ENCODE assay signal across 8 cellular contexts in genomic region chr4:48016141-48017107, GRCh38. TPM values are rescaled to one million over a fixed set of nuclear protein-coding genes. Genes with fewer than 3 reads are reported as not detected.
DNase-seq lines count a peak whose midpoint lies in the region; ATAC-seq and TF ChIP-seq lines count a peak whose summit lies in the region.

TSS of gene CNGA1 (minus strand) at chr4:48016681. CDS start at chr4:47952689, 63,992 bp downstream.
TSS of gene NIPAL1 (plus strand) at chr4:48016772. CDS start at chr4:48016840, 68 bp downstream.

- H2AFZ ChIP-seq in KMS-11 (ENCODE audit: low read depth) = peak within 1 kb of the TSS; percentile 79

- no peak within 1 kb of the TSS for H3K27ac Mint-ChIP-seq in neural crest cell (ENCODE audit: unreplicated experiment)

- H3K4me2 ChIP-seq in KMS-11 = peak within 1 kb of the TSS; percentile 44

- peaks cover 3% of the 10 kb centered on the region for H3K36me3 Mint-ChIP-seq in neural crest cell (ENCODE audit: low read depth)

- H3K27me3 Mint-ChIP-seq in neural crest cell (ENCODE audit: low read depth) = peaks cover 71% of the 10 kb centered on the region

- H3K4me3 ChIP-seq in KMS-11 (IDR thresholded peaks at IDR 0.05; ENCODE audit: insufficient read depth, low read depth, low read length) (peak within 1 kb of the TSS; percentile 86), stomach smooth muscle (ENCODE audit: low read length in 2 of 2) (peak within 1 kb of the TSS; percentile 75 to 83)

- H3K9ac ChIP-seq in KMS-11 (no peak within 1 kb of the TSS; the same call in 1 of the 2 replicates), stomach smooth muscle (ENCODE audit: low read length in 2 of 2) (peak within 1 kb of the TSS; percentile 7 to 44)

- H3K4me1 ChIP-seq in KMS-11 (ENCODE audit: low read depth, poor library complexity, severe bottlenecking) = no peaks in the 10 kb centered on the region
- H3K4me1 ChIP-seq in foreskin keratinocyte = peaks cover 7% of the 10 kb centered on the region
- peaks cover 8% of the 10 kb centered on the region for H3K4me1 ChIP-seq in stomach smooth muscle (ENCODE audit: control insufficient read depth, insufficient read depth, low read length)

- H3K36me3 ChIP-seq in KMS-11 (ENCODE audit: insufficient read depth) (no peaks in the 10 kb centered on the region), stomach smooth muscle (ENCODE audit: control insufficient read depth in 2 of 2, insufficient read depth in 2 of 2, low read length in 2 of 2) (no peaks in the 10 kb centered on the region)

- ATAC-seq in GM21825 (IDR thresholded peaks at IDR 0.05; ENCODE audit: unreplicated experiment) (peak; percentile 95), foreskin keratinocyte (peak; percentile 86)

- peak; percentile 88 for DNase-seq in Daoy (ENCODE audit: low read depth)
- peak; percentile 30 for DNase-seq in RPMI8226
- peak; percentile 69 for DNase-seq in activated T-helper 9 cell treated with anti-CD3 and anti-CD28 coated beads, Interleukin-2, amount 50 U/mL, for 16 hours (ENCODE audit: low read depth)
- peak; percentile 78 to 88 for DNase-seq in foreskin keratinocyte
- DNase-seq in neural crest cell (ENCODE audit: low read depth, low spot score) = peak; percentile 61

- H3K4me1 Mint-ChIP-seq in neural crest cell = peaks cover 5% of the 10 kb centered on the region

- no peaks in the 10 kb centered on the region for H3K9me3 ChIP-seq in stomach smooth muscle (ENCODE audit: control insufficient read depth in 2 of 2, low read length in 2 of 2)

- no peaks in the 10 kb centered on the region for H3K79me2 ChIP-seq in KMS-11 (ENCODE audit: insufficient read depth, low read depth)

- H3K27ac ChIP-seq in KMS-11 (no peak within 1 kb of the TSS), foreskin keratinocyte (peak within 1 kb of the TSS; percentile 93), stomach smooth muscle (ENCODE audit: low read length) (no peak within 1 kb of the TSS)

- no peak; the same call in 1 of the 2 replicates for TF ChIP-seq CTCF in KMS-11 (conservative IDR thresholded peaks at IDR 0.05; ENCODE audit: low read depth, low read length)
- peak; percentile 66 for TF ChIP-seq CTCF in foreskin keratinocyte (conservative IDR thresholded peaks at IDR 0.05)
- TF ChIP-seq CTCF in neural crest cell (conservative IDR thresholded peaks at IDR 0.05) = peak; percentile 49

- H3K4me3 Mint-ChIP-seq in neural crest cell = peak within 1 kb of the TSS; percentile 90

- H3K27me3 ChIP-seq in KMS-11 (ENCODE audit: insufficient read depth, low read depth) (no peaks in the 10 kb centered on the region), foreskin keratinocyte (no peaks in the 10 kb centered on the region), stomach smooth muscle (ENCODE audit: control insufficient read depth in 1 of 2, insufficient read depth in 2 of 2, low read length in 2 of 2) (peaks cover 9 to 17% of the 10 kb centered on the region in 2 donors)

- H4K20me1 ChIP-seq in KMS-11 (ENCODE audit: insufficient read depth) = no peaks in the 10 kb centered on the region

- peaks cover 7% of the 10 kb centered on the region for H3K9me3 Mint-ChIP-seq in neural crest cell

RNA-seq across cellular contexts. Expression of gene CNGA1, which starts in this region (rescaled TPM):
- total RNA-seq in Daoy (2014; rRNA removed; shearing (Covaris generic)) = not detected in 2 replicates
- 0.31 and 0.53 TPM in 2 replicates for total RNA-seq in foreskin keratinocyte
- polyA plus RNA-seq in foreskin keratinocyte = 0.41 and 0.50 TPM in 2 replicates
- not detected in 2 replicates for total RNA-seq in neural crest cell

RNA-seq across cellular contexts. Expression of gene NIPAL1, which starts in this region (rescaled TPM):
- total RNA-seq in Daoy (2014; rRNA removed; shearing (Covaris generic)) = 0.54 and 3.0 TPM in 2 replicates
- total RNA-seq in foreskin keratinocyte = 16.2 and 17.0 TPM in 2 replicates
- polyA plus RNA-seq in foreskin keratinocyte = 3.2 and 4.3 TPM in 2 replicates
- total RNA-seq in neural crest cell = 0.41 and 0.68 TPM in 2 replicates

Comparison
In these comparisons a context has a peak if more than half of its experiments do, and no peak if none do; other contexts are left out.
1. Peak in DNase-seq in neural crest cell; RNA of the genes that start here not detected or under 1 TPM.
2. DNase-seq: peak in every context shown above with its lines; median percentile 88 in Daoy; 83 in foreskin keratinocyte; 69 in activated T-helper 9 cell treated with anti-CD3 and anti-CD28 coated beads, Interleukin-2, amount 50 U/mL, for 16 hours; 61 in neural crest cell; 30 in RPMI8226.